ENCODE assay signal across 9 cellular contexts in the genomic region with DNA sequence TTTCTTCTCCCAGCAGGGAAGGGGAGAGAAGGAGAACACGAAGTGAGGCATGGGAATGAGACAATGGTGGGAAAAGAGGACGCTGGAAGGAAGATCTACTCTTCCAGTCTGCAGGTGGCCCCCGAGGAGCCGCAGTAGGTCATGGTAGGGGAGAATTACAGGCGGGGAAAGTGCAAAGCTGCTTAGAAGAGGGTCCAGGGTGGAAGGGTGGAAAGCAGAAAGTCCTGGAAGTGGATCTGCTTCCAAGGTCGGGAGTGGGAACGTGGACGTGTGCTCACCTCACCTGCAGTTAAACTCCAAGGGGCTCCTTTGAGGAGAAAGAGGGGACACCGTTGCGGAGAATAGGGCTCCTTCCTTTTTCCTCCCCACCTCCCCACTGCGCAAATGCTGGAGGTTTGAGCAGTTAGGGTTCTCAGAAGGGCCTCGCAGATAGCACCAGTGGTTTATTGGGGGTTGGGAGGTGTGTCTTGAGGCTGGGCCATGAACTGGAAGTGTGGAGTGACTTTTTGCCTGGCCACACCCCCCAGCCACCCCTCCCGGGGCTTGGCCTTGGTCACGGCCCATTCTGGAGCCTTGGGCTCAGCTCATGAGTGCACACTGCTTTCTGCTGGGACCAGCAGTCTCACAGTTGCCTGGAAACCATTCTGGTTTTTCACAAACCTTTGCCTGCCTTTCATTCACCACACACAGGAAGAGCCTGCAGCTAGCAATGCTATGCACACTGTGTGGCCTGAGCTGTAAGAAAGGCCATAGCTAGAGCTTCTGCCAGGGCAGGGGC.
DNase-seq lines count a peak whose midpoint lies in the region; ATAC-seq and TF ChIP-seq lines count a peak whose summit lies in the region.
"Had no signal": no experiment of that assay in that cellular context is flagged by ENCODE, and none has a peak within 500 bp of the region (broad histone marks: within the 10 kb centered on the region; RNA-seq: fewer than 3 reads in every experiment).

No MANE protein-coding gene starts in this region.

- H3K27ac Mint-ChIP-seq in activated CD4-positive, alpha-beta T cell treated with anti-CD3 and anti-CD28 coated beads for 36 hours, result peak overlapping the region; percentile 65
- H3K27ac Mint-ChIP-seq in endodermal cell, result no peak overlapping the region

- peaks cover 53% of the 10 kb centered on the region for H3K4me1 Mint-ChIP-seq in activated CD4-positive, alpha-beta T cell treated with anti-CD3 and anti-CD28 coated beads for 36 hours
- H3K4me1 Mint-ChIP-seq in endodermal cell, result peaks cover 15% of the 10 kb centered on the region

- no peaks in the 10 kb centered on the region for H3K27me3 ChIP-seq in endodermal cell (ENCODE audit: control insufficient read depth, insufficient read depth, low read length, poor library complexity, severe bottlenecking)

- no peak overlapping the region for H3K4me3 Mint-ChIP-seq in activated CD4-positive, alpha-beta T cell treated with anti-CD3 and anti-CD28 coated beads for 36 hours
- no peak overlapping the region for H3K4me3 Mint-ChIP-seq in endodermal cell

- WGBS in endodermal cell (ENCODE audit: insufficient coverage in 1 of 2, insufficient read length in 1 of 2), 2 experiments, result 71 to 83% methylated on average over 6 to 12 of the region's 14 CpGs

- H3K9me3 ChIP-seq in endodermal cell (ENCODE audit: control insufficient read depth, low read length), result no peaks in the 10 kb centered on the region

- H3K27ac ChIP-seq in endodermal cell (ENCODE audit: low read depth, low read length), result peak overlapping the region; percentile 75
- H3K27ac ChIP-seq: epithelial cell of prostate had no signal

- no peaks in the 10 kb centered on the region for H3K9me3 Mint-ChIP-seq in activated CD4-positive, alpha-beta T cell treated with anti-CD3 and anti-CD28 coated beads for 36 hours (ENCODE audit: low read depth)
- no peaks in the 10 kb centered on the region for H3K9me3 Mint-ChIP-seq in endodermal cell

- peak; percentile 84 for ATAC-seq in GM18511 (IDR thresholded peaks at IDR 0.05; ENCODE audit: unreplicated experiment)
- ATAC-seq in HG03095 (IDR thresholded peaks at IDR 0.05; ENCODE audit: unreplicated experiment), result peak; percentile 73
- peak; percentile 92 for ATAC-seq in activated CD4-positive, alpha-beta T cell treated with anti-CD3 and anti-CD28 coated beads for 36 hours
- ATAC-seq in GM19328 (IDR thresholded peaks at IDR 0.05; ENCODE audit: unreplicated experiment), result no peak
- no peak for ATAC-seq in HG03025 (IDR thresholded peaks at IDR 0.05; ENCODE audit: low FRiP score, unreplicated experiment)

- H3K36me3 ChIP-seq in endodermal cell (ENCODE audit: control insufficient read depth, insufficient read depth, low read length), result no peaks in the 10 kb centered on the region

- H3K27me3 Mint-ChIP-seq in activated CD4-positive, alpha-beta T cell treated with anti-CD3 and anti-CD28 coated beads for 36 hours, result no peaks in the 10 kb centered on the region
- H3K27me3 Mint-ChIP-seq in endodermal cell (ENCODE audit: insufficient read depth), result peaks cover 27% of the 10 kb centered on the region

- H3K36me3 Mint-ChIP-seq in activated CD4-positive, alpha-beta T cell treated with anti-CD3 and anti-CD28 coated beads for 36 hours (ENCODE audit: low read depth), result no peaks in the 10 kb centered on the region
- H3K36me3 Mint-ChIP-seq in endodermal cell (ENCODE audit: low read depth), result no peaks in the 10 kb centered on the region

- TF ChIP-seq CTCF in endodermal cell (conservative IDR thresholded peaks at IDR 0.05), result no peak

- no peaks in the 10 kb centered on the region for H3K4me1 ChIP-seq in endodermal cell (ENCODE audit: control insufficient read depth, insufficient read depth, low read length)

- peak; percentile 78 for DNase-seq in activated CD4-positive, alpha-beta T cell treated with anti-CD3 and anti-CD28 coated beads for 36 hours
- DNase-seq in endodermal cell (no peak), hippocampal formation (lab: John Stamatoyannopoulos, UW) (no peak)
- DNase-seq in stimulated activated CD8-positive, alpha-beta memory T cell treated with anti-CD3 and anti-CD28 coated beads, Interleukin-7, amount 100 ng/mL, for 24 hours (ENCODE audit: low read depth), result peak; percentile 15

- no peak overlapping the region for H3K9ac ChIP-seq in endodermal cell (ENCODE audit: extremely low read depth, low read length, poor library complexity, severe bottlenecking)

- CTCF ChIA-PET in activated CD4-positive, alpha-beta T cell treated with anti-CD3 and anti-CD28 coated beads for 36 hours (lab: Charles Lee), result interaction anchor here (0.6 to 1.6 kb wide), 8 partner anchors 9 to 984 kb away, joined by 3 to 6 read pairs (median 4); a partner anchor contains a TSS

- POLR2A ChIA-PET in activated CD4-positive, alpha-beta T cell treated with anti-CD3 and anti-CD28 coated beads for 36 hours (lab: Charles Lee), result no interaction called here

- intact Hi-C loops in activated CD4-positive, alpha-beta T cell treated with anti-CD3 and anti-CD28 coated beads for 36 hours (cut with DNase I, micrococcal nuclease), result loop anchor here in 1 of 2 experiments (2.0 kb wide), 1 partner anchor 43 kb away; no protein-coding TSS in a partner anchor

- H3K4me3 ChIP-seq in endodermal cell (ENCODE audit: low read length), result no peak overlapping the region

Comparison
In these comparisons a context has a peak if more than half of its experiments do, and no peak if none do; other contexts are left out.
1. ATAC-seq: peak in GM18511 (single experiment), HG03095 (single experiment) and activated CD4-positive, alpha-beta T cell treated with anti-CD3 and anti-CD28 coated beads for 36 hours (single experiment); none in GM19328 (single experiment) and HG03025 (single experiment).
2. DNase-seq: peak in activated CD4-positive, alpha-beta T cell treated with anti-CD3 and anti-CD28 coated beads for 36 hours (single experiment) and stimulated activated CD8-positive, alpha-beta memory T cell treated with anti-CD3 and anti-CD28 coated beads, Interleukin-7, amount 100 ng/mL, for 24 hours (single experiment); none in endodermal cell (single experiment) and hippocampal formation (0 of 2).